ENCODE assay signal across 14 cellular contexts in genomic region chrX:150542846-150543229, GRCh38.
DNase-seq lines count a peak whose midpoint lies in the region; ATAC-seq lines count a peak whose summit lies in the region.
"Had no signal": no experiment of that assay in that cellular context is flagged by ENCODE, and none has a peak within 500 bp of the region (broad histone marks: within the 10 kb centered on the region; RNA-seq: fewer than 3 reads in every experiment).

No MANE protein-coding gene starts in this region.

- no peaks in the 10 kb centered on the region for H3K27me3 Mint-ChIP-seq in stimulated activated memory B cell treated with anti-CD40 and anti-IgM and Interleukin-4, amounts not matched to agents 10 μg/mL and 1 μg/mL and 100 μg/mL, for 72 hours
- H3K27me3 Mint-ChIP-seq: CD4-positive, CD25-positive, alpha-beta regulatory T cell had no signal

- peaks cover 37% of the 10 kb centered on the region for H3K4me1 Mint-ChIP-seq in stimulated activated memory B cell treated with anti-CD40 and anti-IgM and Interleukin-4, amounts not matched to agents 10 μg/mL and 1 μg/mL and 100 μg/mL, for 72 hours

- ATAC-seq in GM18907 (IDR thresholded peaks at IDR 0.05; ENCODE audit: unreplicated experiment), result peak; percentile 44
- ATAC-seq in GM21619 (IDR thresholded peaks at IDR 0.05; ENCODE audit: unreplicated experiment), result peak; percentile 31
- peak; percentile 9 for ATAC-seq in HG03108 (IDR thresholded peaks at IDR 0.05; ENCODE audit: unreplicated experiment)
- peak; percentile 74 for ATAC-seq in stimulated activated memory B cell treated with anti-CD40 and anti-IgM and Interleukin-4, amounts not matched to agents 10 μg/mL and 1 μg/mL and 100 μg/mL, for 72 hours
- ATAC-seq: left cardiac atrium had no signal

- no peaks in the 10 kb centered on the region for H3K36me3 Mint-ChIP-seq in stimulated activated memory B cell treated with anti-CD40 and anti-IgM and Interleukin-4, amounts not matched to agents 10 μg/mL and 1 μg/mL and 100 μg/mL, for 72 hours
- H3K36me3 Mint-ChIP-seq: CD4-positive, CD25-positive, alpha-beta regulatory T cell had no signal

- H3K9me3 Mint-ChIP-seq in stimulated activated memory B cell treated with anti-CD40 and anti-IgM and Interleukin-4, amounts not matched to agents 10 μg/mL and 1 μg/mL and 100 μg/mL, for 72 hours, result no peaks in the 10 kb centered on the region

- H3K27ac Mint-ChIP-seq in stimulated activated memory B cell treated with anti-CD40 and anti-IgM and Interleukin-4, amounts not matched to agents 10 μg/mL and 1 μg/mL and 100 μg/mL, for 72 hours, result peak overlapping the region; percentile 82
- H3K27ac Mint-ChIP-seq: CD4-positive, CD25-positive, alpha-beta regulatory T cell had no signal

- DNase-seq in putamen (ENCODE audit: low spot score), result no peak
- no peak for DNase-seq in SW 1271 (lab: John Stamatoyannopoulos, UW)
- DNase-seq in AG20443 (ENCODE audit: low spot score), result no peak
- DNase-seq: CD4-positive, CD25-positive, alpha-beta regulatory T cell; cerebellar nuclear complex; left cardiac atrium; NCI-H1694; NK-92 treated with Interleukin-12 subunit alpha and Interleukin-12 subunit beta, amount 100 ng/mL, for 24 hours; sigmoid colon; SJCRH30 had no signal

- no peak overlapping the region for H3K4me3 Mint-ChIP-seq in stimulated activated memory B cell treated with anti-CD40 and anti-IgM and Interleukin-4, amounts not matched to agents 10 μg/mL and 1 μg/mL and 100 μg/mL, for 72 hours
- H3K4me3 Mint-ChIP-seq: CD4-positive, CD25-positive, alpha-beta regulatory T cell had no signal

Comparison
In these comparisons a context has a peak if more than half of its experiments do, and no peak if none do; other contexts are left out.
1. ATAC-seq: peak in every context shown above with its lines; median percentile 74 in stimulated activated memory B cell treated with anti-CD40 and anti-IgM and Interleukin-4, amounts not matched to agents 10 μg/mL and 1 μg/mL and 100 μg/mL, for 72 hours; 44 in GM18907; 31 in GM21619; 9 in HG03108.